In the genomic region with DNA sequence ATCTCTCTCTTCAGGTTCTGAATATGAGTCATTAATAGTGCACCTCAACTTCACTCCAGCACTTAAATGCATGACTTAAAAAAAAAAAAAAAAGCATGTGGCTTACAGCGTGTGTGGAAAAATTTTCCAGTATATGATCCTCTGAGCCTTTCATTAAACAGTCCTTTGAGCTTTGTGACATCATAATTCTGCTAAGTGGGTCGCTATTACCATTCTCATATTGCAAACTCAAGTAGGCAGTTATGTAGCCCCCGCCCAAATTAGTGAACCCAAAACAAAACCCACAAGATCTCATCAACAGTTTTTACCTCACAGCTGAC, we compare ENCODE assay signal across 7 cellular contexts. TPM values are rescaled to one million over a fixed set of nuclear protein-coding genes. Genes with fewer than 3 reads are reported as not detected.
DNase-seq lines count a peak whose midpoint lies in the region; ATAC-seq and TF ChIP-seq lines count a peak whose summit lies in the region.

No MANE protein-coding gene starts in this region.

- peaks cover 25% of the 10 kb centered on the region; the same call in 2 of the 3 replicates for H3K36me3 Mint-ChIP-seq in GM23338 (ENCODE audit: low read depth)

- H3K27me3 ChIP-seq in GM23338 (ENCODE audit: insufficient read depth) (no peaks in the 10 kb centered on the region), SU-DHL-6 (ENCODE audit: low read length) (no peaks in the 10 kb centered on the region), skeletal muscle satellite cell (ENCODE audit: control insufficient read depth, insufficient read depth, low read length) (peaks cover 7% of the 10 kb centered on the region)

- H3K9me2 ChIP-seq in GM23338 (ENCODE audit: insufficient read depth) (no peaks in the 10 kb centered on the region), SU-DHL-6 (replicated peaks; ENCODE audit: insufficient read depth, low read length) (no peaks in the 10 kb centered on the region)

- H3K27ac ChIP-seq in GM23338 (ENCODE audit: low read depth) = peak overlapping the region; percentile 99
- H3K27ac ChIP-seq in SU-DHL-6 (ENCODE audit: low read depth, low read length) = no peak overlapping the region

- H3K79me2 ChIP-seq in GM23338 (replicated peaks; ENCODE audit: insufficient read depth) (peaks cover 26% of the 10 kb centered on the region), SU-DHL-6 (ENCODE audit: insufficient read depth, low read length) (peaks cover 10% of the 10 kb centered on the region)

- H3K4me1 Mint-ChIP-seq in GM23338 = peaks cover 11% of the 10 kb centered on the region

- ATAC-seq in GM23338 (no peak), GM21360 (IDR thresholded peaks at IDR 0.05; ENCODE audit: unreplicated experiment) (no peak)

- H3K4me3 ChIP-seq in GM23338 = peak overlapping the region; percentile 94
- H3K4me3 ChIP-seq in SU-DHL-6 (ENCODE audit: insufficient read depth, low read length, poor library complexity, severe bottlenecking) = peak overlapping the region; percentile 90
- H3K4me3 ChIP-seq in foreskin fibroblast (ENCODE audit: low read depth in 1 of 2, low read length in 2 of 2) = peak overlapping the region; percentile 82 to 92
- H3K4me3 ChIP-seq in skeletal muscle satellite cell (ENCODE audit: low read length) = peak overlapping the region; percentile 84

- DNase-seq in GM23338 (ENCODE audit: low spot score) = no peak
- DNase-seq in foreskin fibroblast = no peak
- DNase-seq in NCI-H2029 treated with DMSO at 0.1 percent for 48 hours (lab: John Stamatoyannopoulos, UW) = no peak
- no peak for DNase-seq in NK-92 treated with Interleukin-12 subunit alpha and Interleukin-12 subunit beta, amount 100 ng/mL, for 24 hours (lab: John Stamatoyannopoulos, UW)

- H3K9ac ChIP-seq in SU-DHL-6 (ENCODE audit: low read length) (peak overlapping the region; percentile 71), skeletal muscle satellite cell (ENCODE audit: low read depth, low read length) (peak overlapping the region; percentile 92)

- TF ChIP-seq CTCF in GM23338 (conservative IDR thresholded peaks at IDR 0.05; ENCODE audit: low read depth in 2 of 2) (no peak), SU-DHL-6 (IDR thresholded peaks at IDR 0.05; ENCODE audit: insufficient read depth, low read length, poor library complexity, severe bottlenecking) (no peak), foreskin fibroblast (IDR thresholded peaks at IDR 0.05; ENCODE audit: low read depth, low read length) (no peak)

- H2AFZ ChIP-seq in GM23338 = peak overlapping the region; percentile 95; the same call in 1 of the 2 replicates
- H2AFZ ChIP-seq in SU-DHL-6 (ENCODE audit: low read depth, low read length, severe bottlenecking) = peak overlapping the region; percentile 82

- H4K20me1 ChIP-seq in GM23338 (replicated peaks; ENCODE audit: insufficient read depth) = 0 out of 2 replicates have a peak, but pooled peaks cover 4% of the 10 kb centered on the region
- H4K20me1 ChIP-seq in SU-DHL-6 (ENCODE audit: low read depth, low read length) = no peaks in the 10 kb centered on the region

- H3F3A ChIP-seq in GM23338 (replicated peaks; ENCODE audit: low read depth) = peaks cover 10% of the 10 kb centered on the region; the same call in 1 of the 2 replicates
- H3F3A ChIP-seq in SU-DHL-6 (ENCODE audit: insufficient read depth) = peaks cover 4% of the 10 kb centered on the region; the same call in 1 of the 2 replicates

- peaks cover 13% of the 10 kb centered on the region; the same call in 1 of the 2 replicates for H3K4me1 ChIP-seq in GM23338 (ENCODE audit: insufficient read depth)
- peaks cover 12% of the 10 kb centered on the region for H3K4me1 ChIP-seq in skeletal muscle satellite cell (ENCODE audit: control insufficient read depth, insufficient read depth, low read length)

- no peaks in the 10 kb centered on the region for H3K9me3 ChIP-seq in SU-DHL-6 (ENCODE audit: insufficient read depth, low read length)
- no peaks in the 10 kb centered on the region for H3K9me3 ChIP-seq in skeletal muscle satellite cell (replicated peaks; ENCODE audit: low read length)

- peak overlapping the region; percentile 56; the same call in 1 of the 2 replicates for H3K27ac Mint-ChIP-seq in GM23338

- peak overlapping the region; percentile 94 for H3K4me2 ChIP-seq in GM23338
- peak overlapping the region; percentile 79 for H3K4me2 ChIP-seq in SU-DHL-6 (ENCODE audit: low read depth, low read length, poor library complexity, severe bottlenecking)
- peak overlapping the region; percentile 88 for H3K4me2 ChIP-seq in skeletal muscle satellite cell (ENCODE audit: low read length)

- H3K36me3 ChIP-seq in GM23338 (ENCODE audit: insufficient read depth) (no peaks in the 10 kb centered on the region; the same call in 1 of the 2 replicates), SU-DHL-6 (ENCODE audit: low read length) (no peaks in the 10 kb centered on the region; the same call in 1 of the 2 replicates), skeletal muscle satellite cell (ENCODE audit: insufficient read depth, low read length) (peaks cover 25% of the 10 kb centered on the region)

- peak overlapping the region; percentile 86 for H3K4me3 Mint-ChIP-seq in GM23338

- no peaks in the 10 kb centered on the region for H3K9me3 Mint-ChIP-seq in GM23338

- no peaks in the 10 kb centered on the region for H3K27me3 Mint-ChIP-seq in GM23338 (ENCODE audit: insufficient read depth, low read depth, poor library complexity)

TF ChIP-seq in GM23338, 12 proteins besides CTCF, POLR2A, EP300 and RAD21:
- TF ChIP-seq NANOG (IDR thresholded peaks at IDR 0.05; ENCODE audit: borderline replicate concordance) = no peak
- TF ChIP-seq, protein P1, sequence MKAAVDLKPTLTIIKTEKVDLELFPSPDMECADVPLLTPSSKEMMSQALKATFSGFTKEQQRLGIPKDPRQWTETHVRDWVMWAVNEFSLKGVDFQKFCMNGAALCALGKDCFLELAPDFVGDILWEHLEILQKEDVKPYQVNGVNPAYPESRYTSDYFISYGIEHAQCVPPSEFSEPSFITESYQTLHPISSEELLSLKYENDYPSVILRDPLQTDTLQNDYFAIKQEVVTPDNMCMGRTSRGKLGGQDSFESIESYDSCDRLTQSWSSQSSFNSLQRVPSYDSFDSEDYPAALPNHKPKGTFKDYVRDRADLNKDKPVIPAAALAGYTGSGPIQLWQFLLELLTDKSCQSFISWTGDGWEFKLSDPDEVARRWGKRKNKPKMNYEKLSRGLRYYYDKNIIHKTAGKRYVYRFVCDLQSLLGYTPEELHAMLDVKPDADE (IDR thresholded peaks at IDR 0.05) = no peak

RNA-seq across cellular contexts. Expression of gene CMTR2, which starts 0.7 kb away (rescaled TPM):
- 19.0 and 30.2 TPM in 2 replicates for total RNA-seq in GM23338 (2014; rRNA removed; shearing (Covaris generic))
- 4.5 and 6.0 TPM in 2 replicates for polyA plus RNA-seq in GM23338 (2016; fragmentation: Nextera tagmentation; extraction: Ambion mirVana)
- 24.3 and 28.0 TPM in 2 replicates for total RNA-seq in skeletal muscle satellite cell (2012; rRNA removed)

RNA-seq across cellular contexts. Expression of gene HYDIN, which starts 58.0 kb away (rescaled TPM):
- total RNA-seq in GM23338 (2014; rRNA removed; shearing (Covaris generic)) = 5.1 and 7.7 TPM in 2 replicates
- polyA plus RNA-seq in GM23338 (2016; fragmentation: Nextera tagmentation; extraction: Ambion mirVana) = 1.8 and 3.1 TPM in 2 replicates
- total RNA-seq in skeletal muscle satellite cell (2012; rRNA removed) = 0.22 and 0.51 TPM in 2 replicates
